1 cellular context compared by ENCODE assay signal in genomic region chr17:17859909-17860760, GRCh38.
TF ChIP-seq lines count a peak whose summit lies in the region.

No MANE protein-coding gene starts in this region.

TF ChIP-seq in H1, 55 proteins besides CTCF, POLR2A, EP300 and RAD21 (continued from another document):
- TF ChIP-seq CHD7 (IDR thresholded peaks at IDR 0.05; ENCODE audit: insufficient replicate concordance, low read length) (no peak), CBX8 (IDR thresholded peaks at IDR 0.05; ENCODE audit: borderline replicate concordance, low read depth, low read length) (no peak), HDAC2 (IDR thresholded peaks at IDR 0.05; ENCODE audit: borderline replicate concordance in 1 of 2, low read depth in 2 of 2, low read length in 2 of 2) (no peak), SUZ12 (IDR thresholded peaks at IDR 0.05; ENCODE audit: low read length) (no peak), MAX (IDR thresholded peaks at IDR 0.05) (0 out of 2 replicates have a peak, but pooled peaks have one; percentile 40), BACH1 (IDR thresholded peaks at IDR 0.05; ENCODE audit: low read length) (peak; percentile 30; the same call in 1 of the 2 replicates), YY1 (IDR thresholded peaks at IDR 0.05; ENCODE audit: low read depth, low read length) (peak; percentile 45; the same call in 1 of the 2 replicates), KDM4A (IDR thresholded peaks at IDR 0.05; ENCODE audit: low read depth, low read length, severe bottlenecking) (no peak), TAF1 (IDR thresholded peaks at IDR 0.05; ENCODE audit: low read depth, low read length) (no peak), USF2 (IDR thresholded peaks at IDR 0.05; ENCODE audit: low read length) (no peak)
